In genomic region chr2:43075906-43076585, GRCh38 we compare ENCODE assay signal across 13 cellular contexts.
DNase-seq lines count a peak whose midpoint lies in the region; ATAC-seq and TF ChIP-seq lines count a peak whose summit lies in the region.
"Had no signal": no experiment of that assay in that cellular context is flagged by ENCODE, and none has a peak within 500 bp of the region (broad histone marks: within the 10 kb centered on the region; RNA-seq: fewer than 3 reads in every experiment).

No MANE protein-coding gene starts in this region.

- BruUV-seq in OCI-LY7 (replicated peaks; lab: Mats Ljungman, UMichigan) = no TSS peak

- no peak overlapping the region for H3K4me2 ChIP-seq in OCI-LY7 (ENCODE audit: low read length)

- H3K27me3 ChIP-seq in adipocyte (replicated peaks; ENCODE audit: control insufficient read depth, insufficient read depth, low read length) (no peaks in the 10 kb centered on the region), rectal smooth muscle tissue (ENCODE audit: control insufficient read depth, insufficient read depth, low read length) (no peaks in the 10 kb centered on the region)

- no peaks in the 10 kb centered on the region for H3K79me2 ChIP-seq in OCI-LY7 (ENCODE audit: insufficient read depth, low read depth, low read length)

- ATAC-seq in GM21723 (IDR thresholded peaks at IDR 0.05; ENCODE audit: unreplicated experiment) (no peak), GM19351 (IDR thresholded peaks at IDR 0.05; ENCODE audit: unreplicated experiment) (no peak)
- ATAC-seq: activated CD4-positive, CD25-positive, alpha-beta regulatory T cell treated with anti-CD3 and anti-CD28 coated beads, Interleukin-2, amount 50 U/mL, for 24 hours had no signal

- H3K36me3 Mint-ChIP-seq in CD14-positive monocyte = peaks cover 2 to 4% of the 10 kb centered on the region in 2 donors

- peak overlapping the region; percentile 47 for H3K27ac ChIP-seq in rectal smooth muscle tissue (ENCODE audit: low read depth, low read length)
- H3K27ac ChIP-seq in OCI-LY7 (ENCODE audit: low read depth, low read length, poor library complexity, severe bottlenecking) = no peak overlapping the region

- H3K4me3 ChIP-seq in adipocyte (ENCODE audit: low read length) (peak overlapping the region; percentile 44), fibroblast of villous mesenchyme (ENCODE audit: low read depth, low read length) (no peak overlapping the region), rectal smooth muscle tissue (ENCODE audit: low read length) (no peak overlapping the region), OCI-LY7 (ENCODE audit: low read depth, low read length, poor library complexity, severe bottlenecking) (no peak overlapping the region)

- H3K4me1 ChIP-seq in adipocyte (ENCODE audit: control insufficient read depth, insufficient read depth, low read length) (peaks cover 59% of the 10 kb centered on the region), rectal smooth muscle tissue (ENCODE audit: control insufficient read depth, insufficient read depth, low read length) (peaks cover 25% of the 10 kb centered on the region), OCI-LY7 (ENCODE audit: insufficient read depth, low read length, poor library complexity, severe bottlenecking) (no peaks in the 10 kb centered on the region)

- no peaks in the 10 kb centered on the region for H4K20me1 ChIP-seq in OCI-LY7 (ENCODE audit: insufficient read depth, low read length)

- H3K9me3 ChIP-seq in adipocyte (ENCODE audit: control insufficient read depth, low read length) (no peaks in the 10 kb centered on the region), OCI-LY7 (ENCODE audit: low read length) (no peaks in the 10 kb centered on the region)

- H3K9me3 Mint-ChIP-seq in CD14-positive monocyte = peaks cover 0 to 2% (median 0%) of the 10 kb centered on the region in 7 donors
- H3K9me3 Mint-ChIP-seq: nephron progenitor cell; stimulated activated naive CD8-positive, alpha-beta T cell treated with anti-CD3 and anti-CD28 coated beads, Interleukin-15, Interleukin-2, amounts not matched to agents 100 ng/mL and 50 ng/mL, for 24 hours had no signal

- H3K4me3 Mint-ChIP-seq in CD14-positive monocyte = no peak overlapping the region
- H3K4me3 Mint-ChIP-seq: nephron progenitor cell; stimulated activated naive CD8-positive, alpha-beta T cell treated with anti-CD3 and anti-CD28 coated beads, Interleukin-15, Interleukin-2, amounts not matched to agents 100 ng/mL and 50 ng/mL, for 24 hours had no signal

- peaks cover 60% of the 10 kb centered on the region for H3K4me1 Mint-ChIP-seq in CD14-positive monocyte

- CTCF ChIA-PET in OCI-LY7 (lab: Charles Lee; ENCODE audit: unreplicated experiment) = no interaction called here

- H3K9me2 ChIP-seq in OCI-LY7 (ENCODE audit: insufficient read depth, low read length) = no peaks in the 10 kb centered on the region

- H3K36me3 ChIP-seq in adipocyte (ENCODE audit: control insufficient read depth, insufficient read depth, low read length, severe bottlenecking) = no peaks in the 10 kb centered on the region
- no peaks in the 10 kb centered on the region for H3K36me3 ChIP-seq in rectal smooth muscle tissue (ENCODE audit: control insufficient read depth, insufficient read depth, low read length)
- H3K36me3 ChIP-seq in OCI-LY7 (ENCODE audit: insufficient read depth, low read length) = no peaks in the 10 kb centered on the region

- TF ChIP-seq CTCF in CD14-positive monocyte (IDR thresholded peaks at IDR 0.05) (no peak), fibroblast of villous mesenchyme (IDR thresholded peaks at IDR 0.05; ENCODE audit: insufficient read depth, low read depth, low read length) (no peak), OCI-LY7 (conservative IDR thresholded peaks at IDR 0.05; ENCODE audit: low read length) (no peak)

- H3K27ac Mint-ChIP-seq in CD14-positive monocyte = no peak overlapping the region
- H3K27ac Mint-ChIP-seq: nephron progenitor cell; stimulated activated naive CD8-positive, alpha-beta T cell treated with anti-CD3 and anti-CD28 coated beads, Interleukin-15, Interleukin-2, amounts not matched to agents 100 ng/mL and 50 ng/mL, for 24 hours had no signal

- DNase-seq in CD14-positive monocyte (ENCODE audit: low spot score) (peak; percentile 8), adipocyte (ENCODE audit: low read depth) (peak; percentile 66), fibroblast of villous mesenchyme (ENCODE audit: low read depth) (peak; percentile 64), superior temporal gyrus (ENCODE audit: extremely low spot score) (no peak), OCI-LY7 (ENCODE audit: low spot score) (no peak)
- DNase-seq: central memory CD4-positive, alpha-beta T cell; NCI-H345; nephron progenitor cell had no signal

- H3K27me3 Mint-ChIP-seq in CD14-positive monocyte (ENCODE audit: low read depth in 3 of 3) = peaks cover under 1 to 8% (median 3%) of the 10 kb centered on the region in 3 donors
- H3K27me3 Mint-ChIP-seq: stimulated activated naive CD8-positive, alpha-beta T cell treated with anti-CD3 and anti-CD28 coated beads, Interleukin-15, Interleukin-2, amounts not matched to agents 100 ng/mL and 50 ng/mL, for 24 hours had no signal

- no peak overlapping the region for H2AFZ ChIP-seq in OCI-LY7 (ENCODE audit: low read length)

- H3K9ac ChIP-seq in adipocyte (ENCODE audit: low read length) = peak overlapping the region; percentile 81
- no peak overlapping the region for H3K9ac ChIP-seq in rectal smooth muscle tissue (ENCODE audit: low read length)

- intact Hi-C loops in CD14-positive monocyte (cut with micrococcal nuclease) (no loop called here), OCI-LY7 (cut with micrococcal nuclease; ENCODE audit: unreplicated experiment) (no loop called here)

- POLR2A ChIA-PET in OCI-LY7 (lab: Charles Lee) = no interaction called here

Comparison
In these comparisons a context has a peak if more than half of its experiments do, and no peak if none do; other contexts are left out.
1. DNase-seq: peak in CD14-positive monocyte (single experiment), adipocyte (single experiment) and fibroblast of villous mesenchyme (single experiment); none in superior temporal gyrus (single experiment) and OCI-LY7 (single experiment).